ENCODE assay signal across 8 cellular contexts in genomic region chr3:161221881-161222600, GRCh38. TPM values are rescaled to one million over a fixed set of nuclear protein-coding genes. Genes with fewer than 3 reads are reported as not detected.
DNase-seq lines count a peak whose midpoint lies in the region; ATAC-seq and TF ChIP-seq lines count a peak whose summit lies in the region.

No MANE protein-coding gene starts in this region.

- no peaks in the 10 kb centered on the region for H3K36me3 ChIP-seq in adrenal gland (replicated peaks in 1 of 2)
- H3K36me3 ChIP-seq in iPS DF 6.9 (ENCODE audit: control insufficient read depth, insufficient read depth, low read length) = no peaks in the 10 kb centered on the region
- H3K36me3 ChIP-seq in skeletal muscle tissue (ENCODE audit: control insufficient read depth in 3 of 3, insufficient read depth in 3 of 3, low read length in 3 of 3) = peaks cover 0 to 7% (median 0%) of the 10 kb centered on the region in 3 donors

- intact Hi-C loops in adrenal gland (cut with DNase I) = no loop called here

- H3K4me3 ChIP-seq in adrenal gland (peak overlapping the region in 3 of 4 donors; percentile 62 to 99 (median 78)), iPS DF 6.9 (ENCODE audit: low read length) (peak overlapping the region; percentile 98; the same call in 1 of the 2 replicates), skeletal muscle tissue (ENCODE audit: low read length in 3 of 3) (peak overlapping the region; percentile 76 to 95 (median 91))

- TF ChIP-seq POLR2A in adrenal gland (IDR thresholded peaks at IDR 0.05) = peak in 1 of 2 donors; percentile 11

- peaks cover 16 to 36% of the 10 kb centered on the region in 2 donors for H3K4me1 ChIP-seq in adrenal gland (replicated peaks in 1 of 2)
- H3K4me1 ChIP-seq in iPS DF 6.9 (ENCODE audit: control insufficient read depth, insufficient read depth, low read length) = no peaks in the 10 kb centered on the region
- peaks cover 6 to 14% (median 7%) of the 10 kb centered on the region in 3 donors for H3K4me1 ChIP-seq in skeletal muscle tissue (ENCODE audit: control insufficient read depth in 3 of 3, insufficient read depth in 3 of 3, low read length in 3 of 3)

- DNase-seq in stimulated activated CD4-positive, alpha-beta T cell treated with anti-CD3 and anti-CD28 coated beads, Interleukin-15, amount 100 ng/mL, for 24 hours = peak; percentile 40
- DNase-seq in stimulated activated CD4-positive, alpha-beta T cell treated with anti-CD3 and anti-CD28 coated beads, Interleukin-2, amount 100 ng/mL, for 48 hours = no peak
- DNase-seq in NCI-H146 treated with DMSO at 0.1 percent for 48 hours (lab: John Stamatoyannopoulos, UW; ENCODE audit: unreplicated experiment) (peak; percentile 55), adrenal gland (peak in 5 of 7 donors; percentile 26 to 57 (median 38)), iPS DF 6.9 (ENCODE audit: low read depth, low spot score) (no peak)

- H3K9me3 ChIP-seq in adrenal gland (replicated peaks in 1 of 3) = no peaks in the 10 kb centered on the region
- H3K9me3 ChIP-seq in iPS DF 6.9 (ENCODE audit: control insufficient read depth, insufficient read depth, low read length) = no peaks in the 10 kb centered on the region
- H3K9me3 ChIP-seq in skeletal muscle tissue (ENCODE audit: control insufficient read depth in 3 of 3, low read length in 3 of 3) = no peaks in the 10 kb centered on the region

- H3K27me3 ChIP-seq in adrenal gland (no peaks in the 10 kb centered on the region), iPS DF 6.9 (ENCODE audit: control insufficient read depth, insufficient read depth, low read length) (no peaks in the 10 kb centered on the region), skeletal muscle tissue (ENCODE audit: control insufficient read depth in 3 of 3, insufficient read depth in 3 of 3, low read length in 3 of 3) (no peaks in the 10 kb centered on the region)

- H3K27ac ChIP-seq in adrenal gland = peak overlapping the region in 3 of 5 donors; percentile 90 to 93 (median 93)
- no peak overlapping the region for H3K27ac ChIP-seq in iPS DF 6.9 (ENCODE audit: low read length)
- H3K27ac ChIP-seq in skeletal muscle tissue (ENCODE audit: low read depth, low read length) = peak overlapping the region; percentile 92

- 12 to 16% (median 16%) methylated on average over 17 of the region's 17 CpGs for whole genome bisulfite sequencing in adrenal gland, 4 donors
- no CpG with 5 or more reads among the region's 17 CpGs for WGBS in iPS DF 6.9 (ENCODE audit: insufficient coverage, insufficient read length)

- TF ChIP-seq CTCF in adrenal gland (IDR thresholded peaks at IDR 0.05) = no peak

- H3K9ac ChIP-seq in skeletal muscle tissue (ENCODE audit: low read depth in 1 of 3, low read length in 3 of 3) = peak overlapping the region; percentile 91 to 97 (median 94)

- ATAC-seq in GM21737 (IDR thresholded peaks at IDR 0.05; ENCODE audit: unreplicated experiment) (no peak), GM21447 (IDR thresholded peaks at IDR 0.05; ENCODE audit: unreplicated experiment) (no peak)

RNA-seq across cellular contexts. Expression of gene NMD3, which starts 0.9 kb away (rescaled TPM):
- total RNA-seq in adrenal gland = 100 to 1,000 TPM in 1 of 8 donors, 10 to 100 TPM in 7; 33.9 to 168 (median 48.5) TPM
- 10 to 100 TPM; 13.2 to 39.4 (median 18.7) TPM for polyA plus RNA-seq in adrenal gland
- 62.6 TPM for total RNA-seq in skeletal muscle tissue

Comparison
In these comparisons a context has a peak if more than half of its experiments do, and no peak if none do; other contexts are left out.
1. DNase-seq: peak in stimulated activated CD4-positive, alpha-beta T cell treated with anti-CD3 and anti-CD28 coated beads, Interleukin-15, amount 100 ng/mL, for 24 hours (single experiment), NCI-H146 treated with DMSO at 0.1 percent for 48 hours (single experiment) and adrenal gland (5 of 7); none in stimulated activated CD4-positive, alpha-beta T cell treated with anti-CD3 and anti-CD28 coated beads, Interleukin-2, amount 100 ng/mL, for 48 hours (0 of 2) and iPS DF 6.9 (single experiment).
2. Peak in every context shown above with its lines, with median percentiles within 50 percentile points of each other: H3K4me3 ChIP-seq.